ENCODE assay signal across 14 cellular contexts in the genomic region with DNA sequence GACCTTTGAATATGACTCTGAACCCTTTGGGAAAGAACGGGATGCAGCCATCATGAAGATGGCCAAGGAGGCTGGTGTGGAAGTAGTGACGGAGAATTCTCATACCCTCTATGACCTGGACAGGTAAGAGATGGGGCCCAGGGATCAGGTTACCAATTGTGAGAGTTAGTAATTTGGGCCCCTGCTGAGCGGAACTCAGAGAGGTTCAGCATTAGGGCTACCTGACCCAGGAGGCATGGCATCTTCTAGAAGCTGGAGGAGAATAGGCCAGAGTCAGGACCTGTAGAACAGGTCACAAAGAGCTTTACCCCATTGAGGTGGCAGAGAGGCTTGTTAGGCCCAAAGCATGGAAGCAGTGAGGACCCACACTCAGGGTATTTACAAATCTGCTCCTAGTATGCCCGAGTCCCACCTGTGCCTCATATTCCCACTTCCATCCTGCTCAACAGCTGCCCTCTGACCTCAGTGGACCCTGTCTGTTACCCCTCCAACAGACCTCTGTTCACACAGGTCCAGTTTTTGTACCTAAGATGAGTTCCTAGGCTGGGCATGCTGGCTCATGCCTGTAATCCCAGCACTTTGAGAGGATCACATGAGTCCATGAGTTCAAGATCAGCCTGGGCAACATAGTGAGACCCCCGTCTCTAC. TPM values are rescaled to one million over a fixed set of nuclear protein-coding genes. Genes with fewer than 3 reads are reported as not detected.
DNase-seq lines count a peak whose midpoint lies in the region; ATAC-seq, FAIRE-seq and TF ChIP-seq lines count a peak whose summit lies in the region.
"Had no signal": no experiment of that assay in that cellular context is flagged by ENCODE, and none has a peak within 500 bp of the region (broad histone marks: within the 10 kb centered on the region; RNA-seq: fewer than 3 reads in every experiment).

No MANE protein-coding gene starts in this region.

- DNase-seq in right atrium auricular region (ENCODE audit: low spot score) = no peak
- DNase-seq in Right ventricle myocardium superior = no peak
- DNase-seq in kidney = no peak
- DNase-seq in sigmoid colon = no peak
- DNase-seq in AML-193 (lab: John Stamatoyannopoulos, UW) = no peak
- no peak for DNase-seq in stimulated activated naive CD4-positive, alpha-beta T cell (lab: John Stamatoyannopoulos, UW)
- no peak for DNase-seq in COR-L47 (lab: John Stamatoyannopoulos, UW)
- DNase-seq in activated naive CD4-positive, alpha-beta T cell treated with anti-CD3 and anti-CD28 coated beads for 36 hours = no peak
- DNase-seq: activated CD8-positive, alpha-beta memory T cell treated with anti-CD3 and anti-CD28 coated beads for 24 hours; effector memory CD8-positive, alpha-beta T cell; OCI-M1 had no signal

- H3K27ac Mint-ChIP-seq in activated naive CD4-positive, alpha-beta T cell treated with anti-CD3 and anti-CD28 coated beads for 36 hours = no peak overlapping the region
- H3K27ac Mint-ChIP-seq: T-helper 1 cell treated with Interleukin-12 subunit alpha and Interleukin-12 subunit beta and Interleukin-4 antibody, amounts not matched to agents 30 μg/mL and 1 μg/mL, for 36 hours had no signal

- H3K36me3 Mint-ChIP-seq in activated naive CD4-positive, alpha-beta T cell treated with anti-CD3 and anti-CD28 coated beads for 36 hours (ENCODE audit: low read depth) = peaks cover 25% of the 10 kb centered on the region

- FAIRE-seq in kidney (lab: Jason Lieb, UNC) = no peak

- TF ChIP-seq CTCF in right atrium auricular region (IDR thresholded peaks at IDR 0.05) (no peak), kidney (IDR thresholded peaks at IDR 0.05; ENCODE audit: borderline replicate concordance, extremely low read depth, insufficient read depth) (no peak), sigmoid colon (IDR thresholded peaks at IDR 0.05) (no peak)

- no peaks in the 10 kb centered on the region for H3K27me3 ChIP-seq in right atrium auricular region
- no peaks in the 10 kb centered on the region for H3K27me3 ChIP-seq in sigmoid colon

- H3K9ac ChIP-seq in kidney (ENCODE audit: low read length in 2 of 2) = peak overlapping the region in 1 of 2 donors; percentile 52

- H3K36me3 ChIP-seq in right atrium auricular region = peaks cover 64% of the 10 kb centered on the region
- peaks cover 29 to 68% of the 10 kb centered on the region in 2 donors for H3K36me3 ChIP-seq in kidney (ENCODE audit: control insufficient read depth in 1 of 2, insufficient read depth in 2 of 2, low read length in 2 of 2)
- peaks cover 24 to 40% (median 28%) of the 10 kb centered on the region in 4 donors for H3K36me3 ChIP-seq in sigmoid colon

- H3K4me1 ChIP-seq in right atrium auricular region (peaks cover 0 to 82% of the 10 kb centered on the region in 2 donors), kidney (ENCODE audit: control insufficient read depth in 1 of 2, insufficient read depth in 1 of 2, low read depth in 1 of 2, low read length in 2 of 2) (peaks cover 47 to 53% of the 10 kb centered on the region in 2 donors), sigmoid colon (peaks cover 0 to 77% (median 75%) of the 10 kb centered on the region in 4 donors)

- no peak overlapping the region for H3K4me3 Mint-ChIP-seq in activated naive CD4-positive, alpha-beta T cell treated with anti-CD3 and anti-CD28 coated beads for 36 hours
- H3K4me3 Mint-ChIP-seq: activated naive CD4-positive, alpha-beta T cell treated with anti-CD3 and anti-CD28 coated beads, Interleukin-2, amount 50 U/mL, for 24 hours; effector memory CD8-positive, alpha-beta T cell; T-helper 1 cell treated with Interleukin-12 subunit alpha and Interleukin-12 subunit beta and Interleukin-4 antibody, amounts not matched to agents 30 μg/mL and 1 μg/mL, for 36 hours had no signal

- intact Hi-C loops in Right ventricle myocardium superior (cut with DNase I) (loop anchor here (5.0 kb wide), 1 partner anchor 58 kb away; a partner anchor contains a TSS), kidney (cut with DNase I) (no loop called here), sigmoid colon (cut with DNase I) (loop anchor here (2.0 kb wide), 1 partner anchor 14 kb away; no protein-coding TSS in a partner anchor)
- intact Hi-C loops in activated naive CD4-positive, alpha-beta T cell treated with anti-CD3 and anti-CD28 coated beads for 36 hours (cut with micrococcal nuclease) = no loop called here

- H3K9me3 ChIP-seq in right atrium auricular region (no peaks in the 10 kb centered on the region), kidney (ENCODE audit: control insufficient read depth in 1 of 2, low read length in 2 of 2) (no peaks in the 10 kb centered on the region), sigmoid colon (no peaks in the 10 kb centered on the region)

- TF ChIP-seq POLR2A in sigmoid colon (IDR thresholded peaks at IDR 0.05) = no peak

- ATAC-seq in Right ventricle myocardium superior (ENCODE audit: poor library complexity) = no peak

- CTCF ChIA-PET in activated naive CD4-positive, alpha-beta T cell treated with anti-CD3 and anti-CD28 coated beads for 36 hours (lab: Charles Lee) = interaction anchor here (0.7 to 4.7 kb wide), 2 partner anchors 14 to 16 kb away, joined by 4 to 29 read pairs; no protein-coding TSS in a partner anchor

- H3K9me3 Mint-ChIP-seq in activated naive CD4-positive, alpha-beta T cell treated with anti-CD3 and anti-CD28 coated beads for 36 hours = no peaks in the 10 kb centered on the region
- H3K9me3 Mint-ChIP-seq: activated naive CD4-positive, alpha-beta T cell treated with anti-CD3 and anti-CD28 coated beads, Interleukin-2, amount 50 U/mL, for 24 hours; effector memory CD8-positive, alpha-beta T cell; T-helper 1 cell treated with Interleukin-12 subunit alpha and Interleukin-12 subunit beta and Interleukin-4 antibody, amounts not matched to agents 30 μg/mL and 1 μg/mL, for 36 hours had no signal

- no peak for TF ChIP-seq EP300 in sigmoid colon (IDR thresholded peaks at IDR 0.05)

- H3K4me3 ChIP-seq in right atrium auricular region (no peak overlapping the region), kidney (ENCODE audit: low read length in 2 of 2) (no peak overlapping the region), sigmoid colon (no peak overlapping the region)

- 77 to 79% methylated on average over 5 of the region's 5 CpGs for WGBS in sigmoid colon, 2 donors

- H3K27ac ChIP-seq in right atrium auricular region (peak overlapping the region; percentile 81 to 88), kidney (ENCODE audit: low read depth in 2 of 2, low read length in 2 of 2) (peak overlapping the region; percentile 80 to 82), sigmoid colon (peak overlapping the region; percentile 81 to 99 (median 88))

- H3K4me1 Mint-ChIP-seq in activated naive CD4-positive, alpha-beta T cell treated with anti-CD3 and anti-CD28 coated beads for 36 hours (ENCODE audit: low read depth) = peaks cover 2% of the 10 kb centered on the region
- H3K4me1 Mint-ChIP-seq: activated naive CD4-positive, alpha-beta T cell treated with anti-CD3 and anti-CD28 coated beads, Interleukin-2, amount 50 U/mL, for 24 hours had no signal

- no peaks in the 10 kb centered on the region for H3K27me3 Mint-ChIP-seq in activated naive CD4-positive, alpha-beta T cell treated with anti-CD3 and anti-CD28 coated beads for 36 hours (ENCODE audit: low read depth)
- H3K27me3 Mint-ChIP-seq: activated naive CD4-positive, alpha-beta T cell treated with anti-CD3 and anti-CD28 coated beads, Interleukin-2, amount 50 U/mL, for 24 hours; effector memory CD8-positive, alpha-beta T cell had no signal

RNA-seq across cellular contexts. Expression of a gene that starts 11.6 kb away (rescaled TPM):
- total RNA-seq in right atrium auricular region = 10 to 100 TPM; 43.0 to 62.9 TPM
- 68.3 TPM for total RNA-seq in Right ventricle myocardium superior
- 44.5 TPM for total RNA-seq in kidney
- 20.7 TPM for polyA plus RNA-seq in kidney (ENCODE audit: insufficient read depth, low read depth, low replicate concordance)
- total RNA-seq in sigmoid colon = 10 to 100 TPM; 27.5 to 49.3 (median 38.9) TPM
- polyA plus RNA-seq in sigmoid colon = 10 to 100 TPM in 2 of 3 donors, 1 to 10 TPM in 1; 5.3 to 14.9 (median 13.2) TPM
- 10 to 100 TPM; 13.9 to 16.2 TPM for total RNA-seq in activated naive CD4-positive, alpha-beta T cell treated with anti-CD3 and anti-CD28 coated beads for 36 hours

RNA-seq across cellular contexts. Expression of a gene that starts 26.6 kb away (rescaled TPM):
- total RNA-seq in right atrium auricular region = 1 to 10 TPM; 7.3 to 8.9 TPM
- 4.5 TPM for total RNA-seq in Right ventricle myocardium superior
- total RNA-seq in kidney = 15.7 TPM
- 24.8 TPM for polyA plus RNA-seq in kidney (ENCODE audit: insufficient read depth, low read depth, low replicate concordance)
- 10 to 100 TPM in 2 of 4 donors, 1 to 10 TPM in 2; 4.9 to 15.5 (median 8.8) TPM for total RNA-seq in sigmoid colon
- 1 to 10 TPM; 1.2 to 4.2 (median 1.8) TPM for polyA plus RNA-seq in sigmoid colon
- under 1 TPM; 0.22 to 0.57 TPM for total RNA-seq in activated naive CD4-positive, alpha-beta T cell treated with anti-CD3 and anti-CD28 coated beads for 36 hours

RNA-seq across cellular contexts. Expression of a gene that starts 48.2 kb away (rescaled TPM):
- under 1 TPM; 0.55 to 0.82 TPM for total RNA-seq in right atrium auricular region
- total RNA-seq in Right ventricle myocardium superior = not detected
- total RNA-seq in kidney = 1.0 TPM
- 0.99 TPM for polyA plus RNA-seq in kidney (ENCODE audit: insufficient read depth, low read depth, low replicate concordance)
- 1 to 10 TPM in 2 of 4 donors, not detected in 2; 2.2 to 3.5 TPM for total RNA-seq in sigmoid colon
- polyA plus RNA-seq in sigmoid colon = under 1 TPM in 1 of 3 donors, not detected in 2; 0.64 TPM
- total RNA-seq in activated naive CD4-positive, alpha-beta T cell treated with anti-CD3 and anti-CD28 coated beads for 36 hours = under 1 TPM; 0.32 to 0.76 TPM
- total RNA-seq: mucosa of gallbladder had no signal

RNA-seq across cellular contexts. Expression of a gene that starts 53.9 kb away (rescaled TPM):
- 10 to 100 TPM in 1 of 2 donors, 1 to 10 TPM in 1; 5.2 to 11.6 TPM for total RNA-seq in right atrium auricular region
- total RNA-seq in Right ventricle myocardium superior = 5.8 TPM
- total RNA-seq in kidney = 20.6 TPM
- 5.7 TPM for polyA plus RNA-seq in kidney (ENCODE audit: insufficient read depth, low read depth, low replicate concordance)
- total RNA-seq in sigmoid colon = 1 to 10 TPM; 5.3 to 8.6 (median 7.2) TPM
- 10 to 100 TPM; 11.6 to 38.9 (median 20.4) TPM for polyA plus RNA-seq in sigmoid colon
- 1 to 10 TPM; 5.6 to 6.5 TPM for total RNA-seq in activated naive CD4-positive, alpha-beta T cell treated with anti-CD3 and anti-CD28 coated beads for 36 hours

RNA-seq across cellular contexts. Expression of a gene that starts 58.8 kb away (rescaled TPM):
- 10 to 100 TPM; 12.9 to 17.4 TPM for total RNA-seq in right atrium auricular region
- 8.5 TPM for total RNA-seq in Right ventricle myocardium superior
- 38.4 TPM for total RNA-seq in kidney
- polyA plus RNA-seq in kidney (ENCODE audit: insufficient read depth, low read depth, low replicate concordance) = 46.0 TPM
- total RNA-seq in sigmoid colon = 10 to 100 TPM; 13.8 to 28.2 (median 21.6) TPM
- 10 to 100 TPM; 30.3 to 46.3 (median 37.8) TPM for polyA plus RNA-seq in sigmoid colon
- 10 to 100 TPM; 28.6 to 32.5 TPM for total RNA-seq in activated naive CD4-positive, alpha-beta T cell treated with anti-CD3 and anti-CD28 coated beads for 36 hours

Comparison
In these comparisons a context has a peak if more than half of its experiments do, and no peak if none do; other contexts are left out.
1. intact Hi-C loops: an anchor here in Right ventricle myocardium superior (5.0 kb wide) and sigmoid colon (2.0 kb wide); none called in kidney and activated naive CD4-positive, alpha-beta T cell treated with anti-CD3 and anti-CD28 coated beads for 36 hours.